17 cellular contexts compared by ENCODE assay signal in the genomic region with DNA sequence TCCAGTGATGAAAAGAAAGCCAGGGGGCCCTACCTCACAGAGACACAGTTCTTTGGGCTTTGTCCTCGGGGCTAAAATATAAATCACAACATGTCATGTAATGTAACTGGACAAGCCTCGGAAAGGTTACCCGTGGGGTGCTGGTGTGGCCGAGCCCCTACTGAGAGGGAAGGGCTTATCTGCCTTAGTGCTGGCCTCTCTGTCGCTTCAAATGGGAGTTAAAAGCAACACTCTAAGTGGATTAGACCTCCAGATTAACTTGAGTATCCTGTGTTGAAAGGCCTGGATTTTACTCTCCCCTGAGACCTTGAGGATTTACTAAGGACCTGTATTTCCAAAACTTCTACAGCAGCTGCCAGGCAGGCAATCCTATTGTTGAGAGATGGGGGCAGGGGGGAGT.
A peak's percentile ranks its signal among the peaks of the same experiment; 100 is the strongest.
DNase-seq lines count a peak whose midpoint lies in the region; ATAC-seq, FAIRE-seq and TF ChIP-seq lines count a peak whose summit lies in the region.
"Had no signal": no experiment of that assay in that cellular context is flagged by ENCODE, and none has a peak within 500 bp of the region (broad histone marks: within the 10 kb centered on the region; RNA-seq: fewer than 3 reads in every experiment).

No MANE protein-coding gene starts in this region.

- peak overlapping the region; percentile 76 for H2AFZ ChIP-seq in GM23338

- H3K27me3 Mint-ChIP-seq in GM23338 (ENCODE audit: insufficient read depth, low read depth, poor library complexity), result peaks cover 8% of the 10 kb centered on the region

- no peaks in the 10 kb centered on the region for H3K79me2 ChIP-seq in GM23338 (replicated peaks; ENCODE audit: insufficient read depth)

- no peaks in the 10 kb centered on the region for H3K36me3 Mint-ChIP-seq in GM23338 (ENCODE audit: low read depth)

- ATAC-seq in GM23338, result peak; percentile 50
- ATAC-seq: Right ventricle myocardium inferior had no signal

- no peaks in the 10 kb centered on the region for H3F3A ChIP-seq in GM23338 (replicated peaks; ENCODE audit: low read depth)

- H3K4me3 Mint-ChIP-seq in GM23338, result no peak overlapping the region

- no peak overlapping the region for H3K27ac ChIP-seq in GM23338 (ENCODE audit: low read depth)
- H3K27ac ChIP-seq: C4-2B, Peyer's patch had no signal

- H3K4me1 Mint-ChIP-seq in GM23338, result peaks cover 24% of the 10 kb centered on the region

- no peaks in the 10 kb centered on the region for H3K27me3 ChIP-seq in GM23338 (ENCODE audit: insufficient read depth)
- H3K27me3 ChIP-seq in MG63, result no peaks in the 10 kb centered on the region
- H3K27me3 ChIP-seq: Peyer's patch had no signal

- FAIRE-seq in GM12891 (lab: Jason Lieb, UNC), result no peak
- FAIRE-seq: GM19239, H54 had no signal

- no peaks in the 10 kb centered on the region for H4K20me1 ChIP-seq in GM23338 (replicated peaks; ENCODE audit: insufficient read depth)

- H3K9me3 ChIP-seq in MG63, result no peaks in the 10 kb centered on the region
- H3K9me3 ChIP-seq: Peyer's patch had no signal

- no peak overlapping the region for H3K4me2 ChIP-seq in GM23338

- no peak for TF ChIP-seq CTCF in GM23338 (conservative IDR thresholded peaks at IDR 0.05; ENCODE audit: low read depth in 2 of 2)

- H3K27ac Mint-ChIP-seq in GM23338, result no peak overlapping the region

- TF ChIP-seq POLR2A in GM12891 (IDR thresholded peaks at IDR 0.05; ENCODE audit: low read depth, low read length), result no peak

- peaks cover 13% of the 10 kb centered on the region for H3K4me1 ChIP-seq in GM23338 (ENCODE audit: insufficient read depth)
- H3K4me1 ChIP-seq: Peyer's patch had no signal

- H3K36me3 ChIP-seq in GM23338 (ENCODE audit: insufficient read depth) (no peaks in the 10 kb centered on the region), MG63 (no peaks in the 10 kb centered on the region)
- H3K36me3 ChIP-seq: Peyer's patch had no signal

- no peaks in the 10 kb centered on the region for H3K9me3 Mint-ChIP-seq in GM23338

- DNase-seq in GM23338 (ENCODE audit: low spot score) (no peak), NCI-H82 treated with DMSO at 0.1 percent for 48 hours (lab: John Stamatoyannopoulos, UW; ENCODE audit: unreplicated experiment) (peak; percentile 96), iPS-NIHi7 (ENCODE audit: extremely low spot score) (peak; percentile 29), retina (peak; percentile 72), GM12891 (ENCODE audit: insufficient read length, low spot score) (no peak), midbrain (lab: John Stamatoyannopoulos, UW) (no peak), MG63 (no peak)
- DNase-seq: DMS153, NCI-H1930, NCI-H2171, NCI-H446 treated with DMSO at 0.1 percent for 48 hours, NCI-H774, Peyer's patch had no signal

- H3K9me2 ChIP-seq in GM23338 (ENCODE audit: insufficient read depth), result no peaks in the 10 kb centered on the region

- H3K4me3 ChIP-seq in GM23338, result no peak overlapping the region
- no peak overlapping the region for H3K4me3 ChIP-seq in MG63
- H3K4me3 ChIP-seq: Peyer's patch had no signal

TF ChIP-seq in GM23338, 12 proteins besides CTCF, POLR2A, EP300 and RAD21 (continues in another document):
- TF ChIP-seq ZNF331 (CRISPR knock-in tag; IDR thresholded peaks at IDR 0.05; ENCODE audit: low read depth) (no peak), CREB1 (CRISPR knock-in tag; IDR thresholded peaks at IDR 0.05; ENCODE audit: low read depth) (no peak), JUNB (IDR thresholded peaks at IDR 0.05; ENCODE audit: unreplicated experiment) (no peak), EZH2 (IDR thresholded peaks at IDR 0.05; ENCODE audit: low read depth, unreplicated experiment) (no peak), POLR2AphosphoS5 (IDR thresholded peaks at IDR 0.05; ENCODE audit: low read depth) (no peak), STAT1 (IDR thresholded peaks at IDR 0.05; ENCODE audit: unreplicated experiment) (no peak), ZNF114 (CRISPR knock-in tag; IDR thresholded peaks at IDR 0.05) (no peak), NANOG (IDR thresholded peaks at IDR 0.05; ENCODE audit: borderline replicate concordance) (no peak)
- TF ChIP-seq, protein P1, sequence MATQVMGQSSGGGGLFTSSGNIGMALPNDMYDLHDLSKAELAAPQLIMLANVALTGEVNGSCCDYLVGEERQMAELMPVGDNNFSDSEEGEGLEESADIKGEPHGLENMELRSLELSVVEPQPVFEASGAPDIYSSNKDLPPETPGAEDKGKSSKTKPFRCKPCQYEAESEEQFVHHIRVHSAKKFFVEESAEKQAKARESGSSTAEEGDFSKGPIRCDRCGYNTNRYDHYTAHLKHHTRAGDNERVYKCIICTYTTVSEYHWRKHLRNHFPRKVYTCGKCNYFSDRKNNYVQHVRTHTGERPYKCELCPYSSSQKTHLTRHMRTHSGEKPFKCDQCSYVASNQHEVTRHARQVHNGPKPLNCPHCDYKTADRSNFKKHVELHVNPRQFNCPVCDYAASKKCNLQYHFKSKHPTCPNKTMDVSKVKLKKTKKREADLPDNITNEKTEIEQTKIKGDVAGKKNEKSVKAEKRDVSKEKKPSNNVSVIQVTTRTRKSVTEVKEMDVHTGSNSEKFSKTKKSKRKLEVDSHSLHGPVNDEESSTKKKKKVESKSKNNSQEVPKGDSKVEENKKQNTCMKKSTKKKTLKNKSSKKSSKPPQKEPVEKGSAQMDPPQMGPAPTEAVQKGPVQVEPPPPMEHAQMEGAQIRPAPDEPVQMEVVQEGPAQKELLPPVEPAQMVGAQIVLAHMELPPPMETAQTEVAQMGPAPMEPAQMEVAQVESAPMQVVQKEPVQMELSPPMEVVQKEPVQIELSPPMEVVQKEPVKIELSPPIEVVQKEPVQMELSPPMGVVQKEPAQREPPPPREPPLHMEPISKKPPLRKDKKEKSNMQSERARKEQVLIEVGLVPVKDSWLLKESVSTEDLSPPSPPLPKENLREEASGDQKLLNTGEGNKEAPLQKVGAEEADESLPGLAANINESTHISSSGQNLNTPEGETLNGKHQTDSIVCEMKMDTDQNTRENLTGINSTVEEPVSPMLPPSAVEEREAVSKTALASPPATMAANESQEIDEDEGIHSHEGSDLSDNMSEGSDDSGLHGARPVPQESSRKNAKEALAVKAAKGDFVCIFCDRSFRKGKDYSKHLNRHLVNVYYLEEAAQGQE (IDR thresholded peaks at IDR 0.05; ENCODE audit: unreplicated experiment), result no peak
- TF ChIP-seq, protein P2, sequence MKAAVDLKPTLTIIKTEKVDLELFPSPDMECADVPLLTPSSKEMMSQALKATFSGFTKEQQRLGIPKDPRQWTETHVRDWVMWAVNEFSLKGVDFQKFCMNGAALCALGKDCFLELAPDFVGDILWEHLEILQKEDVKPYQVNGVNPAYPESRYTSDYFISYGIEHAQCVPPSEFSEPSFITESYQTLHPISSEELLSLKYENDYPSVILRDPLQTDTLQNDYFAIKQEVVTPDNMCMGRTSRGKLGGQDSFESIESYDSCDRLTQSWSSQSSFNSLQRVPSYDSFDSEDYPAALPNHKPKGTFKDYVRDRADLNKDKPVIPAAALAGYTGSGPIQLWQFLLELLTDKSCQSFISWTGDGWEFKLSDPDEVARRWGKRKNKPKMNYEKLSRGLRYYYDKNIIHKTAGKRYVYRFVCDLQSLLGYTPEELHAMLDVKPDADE (IDR thresholded peaks at IDR 0.05), result no peak

TF ChIP-seq in GM12891, 5 proteins besides CTCF, POLR2A, EP300 and RAD21:
- TF ChIP-seq SPI1 (IDR thresholded peaks at IDR 0.05; ENCODE audit: low read depth, low read length) (no peak), TAF1 (IDR thresholded peaks at IDR 0.05; ENCODE audit: low read depth, low read length) (no peak), PAX5 (IDR thresholded peaks at IDR 0.05; ENCODE audit: insufficient read depth, low read length, severe bottlenecking) (no peak), POLR2AphosphoS5 (IDR thresholded peaks at IDR 0.05; ENCODE audit: low read depth, low read length) (no peak), POU2F2 (IDR thresholded peaks at IDR 0.05; ENCODE audit: low read depth, low read length) (no peak)
TF ChIP-seq in GM12891: peak in this region for 0.

Comparison
In these comparisons a context has a peak if more than half of its experiments do, and no peak if none do; other contexts are left out.
1. DNase-seq: peak in NCI-H82 treated with DMSO at 0.1 percent for 48 hours (single experiment), iPS-NIHi7 (single experiment) and retina (single experiment); none in GM23338 (single experiment), GM12891 (single experiment), midbrain (single experiment) and MG63 (single experiment).